Comparison of ENCODE assay signal across 22 cellular contexts in the genomic region with DNA sequence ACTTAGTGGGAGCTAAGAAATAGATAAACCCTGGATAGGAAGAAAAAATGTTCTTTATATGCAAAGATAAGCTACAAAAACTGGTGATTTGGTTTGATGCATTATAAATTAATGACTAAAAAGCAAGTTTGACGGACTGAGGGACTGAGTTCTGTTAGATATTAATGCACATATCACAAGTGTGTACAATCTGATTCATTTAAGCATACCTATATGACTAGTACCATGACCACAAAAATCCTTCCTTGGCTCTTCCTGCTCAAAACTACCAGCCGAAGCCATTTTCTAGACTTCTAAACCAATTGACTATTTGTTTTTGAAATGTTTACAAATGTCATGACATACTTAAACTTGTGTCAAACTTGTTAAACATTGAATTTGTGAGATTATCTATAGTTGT.
"Had no signal": no experiment of that assay in that cellular context is flagged by ENCODE, and none has a peak within 500 bp of the region (broad histone marks: within the 10 kb centered on the region; RNA-seq: fewer than 3 reads in every experiment).

No MANE protein-coding gene starts in this region.

- H3K9me3 ChIP-seq: adrenal gland, body of pancreas, left lung, lower lobe of right lung, transverse colon had no signal

- H3K4me1 ChIP-seq: adrenal gland, body of pancreas, heart right ventricle, left lung, lower lobe of right lung, transverse colon had no signal

- DNase-seq: activated CD4-positive, alpha-beta T cell treated with anti-CD3 and anti-CD28 coated beads for 36 hours; activated CD4-positive, CD25-positive, alpha-beta regulatory T cell; activated effector memory CD4-positive, alpha-beta T cell treated with Interleukin-2 at 50 U/mL for 16 hours; activated naive CD4-positive, alpha-beta T cell treated with Interleukin-2 at 50 U/mL for 16 hours; activated naive CD8-positive, alpha-beta T cell treated with anti-CD3 and anti-CD28 coated beads for 36 hours; adrenal gland; aorta; body of pancreas; cortex of kidney; effector memory CD8-positive, alpha-beta T cell; foreskin fibroblast; heart right ventricle; kidney glomerular epithelial cell; left lung; lower lobe of right lung; posterior cingulate gyrus; right cardiac atrium; stimulated activated CD4-positive, alpha-beta T cell treated with anti-CD3 and anti-CD28 coated beads, Interleukin-15, amount 100 ng/mL, for 24 hours; stimulated activated CD4-positive, alpha-beta T cell treated with anti-CD3 and anti-CD28 coated beads, Interleukin-2, amount 100 ng/mL, for 24 hours; stimulated activated naive CD4-positive, alpha-beta T cell; transverse colon had no signal

- ATAC-seq: activated CD4-positive, alpha-beta T cell treated with anti-CD3 and anti-CD28 coated beads for 36 hours; body of pancreas; effector memory CD8-positive, alpha-beta T cell; esophagus mucosa; heart right ventricle; left lung; lower lobe of right lung; right cardiac atrium had no signal

- H3K27ac ChIP-seq: adrenal gland, body of pancreas, heart right ventricle, left lung, lower lobe of right lung, transverse colon had no signal

- H3K36me3 ChIP-seq: adrenal gland, heart right ventricle, left lung, lower lobe of right lung, transverse colon had no signal

- H3K27me3 ChIP-seq: adrenal gland, body of pancreas, left lung, transverse colon had no signal

- H3K4me3 ChIP-seq: adrenal gland, body of pancreas, heart right ventricle, left lung, lower lobe of right lung, transverse colon had no signal
